Comparison of ENCODE assay signal across 8 cellular contexts in the genomic region with DNA sequence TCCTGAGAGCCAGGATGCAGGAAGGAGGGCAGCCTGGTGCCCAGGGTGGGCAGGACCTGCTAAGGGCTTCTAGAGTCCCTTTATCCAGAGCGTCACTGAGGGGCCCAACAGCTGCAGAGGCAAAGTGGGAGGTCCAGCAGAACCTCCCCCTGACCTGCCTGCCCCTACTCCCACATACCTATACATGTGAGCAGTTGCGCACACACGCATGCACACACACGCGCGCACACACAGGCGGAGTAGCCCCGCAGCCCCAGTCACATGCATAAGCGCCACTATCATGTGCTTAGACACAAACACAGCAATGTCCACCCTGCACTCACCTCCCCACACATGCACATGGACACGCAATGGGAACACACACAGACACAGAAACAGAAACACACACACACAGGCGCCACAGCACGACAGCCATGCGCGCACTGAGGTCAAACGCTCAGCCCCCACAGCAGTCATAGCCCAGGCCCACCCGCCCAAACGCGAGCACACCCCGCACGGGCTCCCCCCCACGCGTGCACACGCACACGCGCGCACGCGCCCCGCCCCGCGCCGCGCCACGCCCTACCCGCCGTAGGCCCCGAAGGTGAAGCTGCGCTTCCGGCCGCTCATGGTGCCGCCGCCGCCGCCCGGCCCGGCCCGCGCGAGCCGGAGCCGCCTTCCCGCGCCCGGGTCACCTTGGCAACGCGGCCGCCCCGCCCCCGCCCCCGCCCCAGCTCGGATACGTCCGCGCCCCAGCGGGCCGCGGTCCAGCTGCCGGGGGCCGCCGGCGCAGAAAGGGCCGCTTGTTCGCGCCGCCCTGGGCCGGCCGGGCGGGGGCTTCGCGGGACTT. TPM values are rescaled to one million over a fixed set of nuclear protein-coding genes. Genes with fewer than 3 reads are reported as not detected.
DNase-seq lines count a peak whose midpoint lies in the region; ATAC-seq and TF ChIP-seq lines count a peak whose summit lies in the region.

No MANE protein-coding gene starts in this region.

- no peaks in the 10 kb centered on the region for H3K27me3 ChIP-seq in vagina

- no peak overlapping the region for H3K27ac Mint-ChIP-seq in activated CD8-positive, alpha-beta memory T cell treated with anti-CD3 and anti-CD28 coated beads, Interleukin-2, amount 10 ng/mL, durations not matched to agents 7 days and 5 days
- no peak overlapping the region for H3K27ac Mint-ChIP-seq in nephron progenitor cell

- TF ChIP-seq CTCF in nephron progenitor cell (IDR thresholded peaks at IDR 0.05), result no peak
- TF ChIP-seq CTCF in vagina (IDR thresholded peaks at IDR 0.05), result no peak

- peak overlapping the region; percentile 79 for H3K4me3 Mint-ChIP-seq in activated CD8-positive, alpha-beta memory T cell treated with anti-CD3 and anti-CD28 coated beads, Interleukin-2, amount 10 ng/mL, durations not matched to agents 7 days and 5 days
- H3K4me3 Mint-ChIP-seq in nephron progenitor cell, result peak overlapping the region; percentile 83

- TF ChIP-seq POLR2A in vagina (IDR thresholded peaks at IDR 0.05), result no peak

- intact Hi-C loops in vagina (cut with DNase I), result no loop called here

- ATAC-seq in activated CD8-positive, alpha-beta memory T cell treated with anti-CD3 and anti-CD28 coated beads, Interleukin-2, amount 10 ng/mL, durations not matched to agents 7 days and 5 days, result peak; percentile 81
- ATAC-seq in esophagus mucosa, result peak; percentile 52
- no peak for ATAC-seq in GM21447 (IDR thresholded peaks at IDR 0.05; ENCODE audit: unreplicated experiment)

- no peaks in the 10 kb centered on the region for H3K9me3 Mint-ChIP-seq in activated CD8-positive, alpha-beta memory T cell treated with anti-CD3 and anti-CD28 coated beads, Interleukin-2, amount 10 ng/mL, durations not matched to agents 7 days and 5 days (ENCODE audit: low read depth)
- H3K9me3 Mint-ChIP-seq in nephron progenitor cell, result no peaks in the 10 kb centered on the region

- H3K4me1 ChIP-seq in vagina, result peaks cover 15% of the 10 kb centered on the region

- H3K4me1 Mint-ChIP-seq in activated CD8-positive, alpha-beta memory T cell treated with anti-CD3 and anti-CD28 coated beads, Interleukin-2, amount 10 ng/mL, durations not matched to agents 7 days and 5 days, result peaks cover 9% of the 10 kb centered on the region
- H3K4me1 Mint-ChIP-seq in nephron progenitor cell, result peaks cover 11% of the 10 kb centered on the region

- no peaks in the 10 kb centered on the region for H3K36me3 Mint-ChIP-seq in activated CD8-positive, alpha-beta memory T cell treated with anti-CD3 and anti-CD28 coated beads, Interleukin-2, amount 10 ng/mL, durations not matched to agents 7 days and 5 days
- no peaks in the 10 kb centered on the region for H3K36me3 Mint-ChIP-seq in nephron progenitor cell (ENCODE audit: low read depth)

- CTCF ChIA-PET in activated CD8-positive, alpha-beta memory T cell treated with anti-CD3 and anti-CD28 coated beads, Interleukin-2, amount 10 ng/mL, durations not matched to agents 7 days and 5 days (lab: Charles Lee), result interaction anchor here (1.0 kb wide), 1 partner anchor 9 kb away, joined by 4 read pairs; no protein-coding TSS in a partner anchor

- H3K27me3 Mint-ChIP-seq in activated CD8-positive, alpha-beta memory T cell treated with anti-CD3 and anti-CD28 coated beads, Interleukin-2, amount 10 ng/mL, durations not matched to agents 7 days and 5 days, result peaks cover 35% of the 10 kb centered on the region
- peaks cover 75% of the 10 kb centered on the region for H3K27me3 Mint-ChIP-seq in nephron progenitor cell (ENCODE audit: low read depth, poor library complexity)

- H3K9me3 ChIP-seq in KOPT-K1 (ENCODE audit: insufficient read depth, low read length, poor library complexity, severe bottlenecking), result no peaks in the 10 kb centered on the region
- no peaks in the 10 kb centered on the region for H3K9me3 ChIP-seq in vagina

- H3K27ac ChIP-seq in KOPT-K1 (ENCODE audit: low read depth, low read length, poor library complexity, severe bottlenecking) (peak overlapping the region; percentile 36), vagina (no peak overlapping the region)

- H3K4me3 ChIP-seq in vagina, result peak overlapping the region; percentile 43 to 55

- no peaks in the 10 kb centered on the region for H3K36me3 ChIP-seq in KOPT-K1 (ENCODE audit: insufficient read depth, low read length)
- H3K36me3 ChIP-seq in vagina, result no peaks in the 10 kb centered on the region

- DNase-seq in CD1c-positive myeloid dendritic cell (ENCODE audit: extremely low spot score) (peak; percentile 47), nephron progenitor cell (peak; percentile 73), vagina (ENCODE audit: extremely low spot score in 2 of 2) (no peak), SKM-1 (lab: John Stamatoyannopoulos, UW; ENCODE audit: unreplicated experiment) (no peak)
- DNase-seq in activated CD8-positive, alpha-beta memory T cell treated with anti-CD3 and anti-CD28 coated beads, Interleukin-2, amount 10 ng/mL, durations not matched to agents 7 days and 5 days, result no peak

RNA-seq across cellular contexts. Expression of a gene that starts 17.7 kb away (rescaled TPM):
- total RNA-seq in activated CD8-positive, alpha-beta memory T cell treated with anti-CD3 and anti-CD28 coated beads, Interleukin-2, amount 10 ng/mL, durations not matched to agents 7 days and 5 days, result under 1 TPM; 0.12 to 0.29 TPM
- total RNA-seq in esophagus mucosa, result 3.0 TPM
- total RNA-seq in vagina, result 1.2 TPM

Comparison
In these comparisons a context has a peak if more than half of its experiments do, and no peak if none do; other contexts are left out.
1. DNase-seq: peak in CD1c-positive myeloid dendritic cell (single experiment) and nephron progenitor cell (single experiment); none in activated CD8-positive, alpha-beta memory T cell treated with anti-CD3 and anti-CD28 coated beads, Interleukin-2, amount 10 ng/mL, durations not matched to agents 7 days and 5 days (single experiment), vagina (0 of 2) and SKM-1 (single experiment).